ENCODE assay signal across 9 cellular contexts in genomic region chr5:119072496-119072895, GRCh38. TPM values are rescaled to one million over a fixed set of nuclear protein-coding genes. Genes with fewer than 3 reads are reported as not detected.
DNase-seq lines count a peak whose midpoint lies in the region; TF ChIP-seq lines count a peak whose summit lies in the region.
"Had no signal": no experiment of that assay in that cellular context is flagged by ENCODE, and none has a peak within 500 bp of the region (broad histone marks: within the 10 kb centered on the region; RNA-seq: fewer than 3 reads in every experiment).

No MANE protein-coding gene starts in this region.

- peak overlapping the region in 5 of 8 donors; percentile 82 to 99 (median 98) for H3K27ac ChIP-seq in spleen

- no peak for TF ChIP-seq POLR2A in spleen (IDR thresholded peaks at IDR 0.05)

- H3K27ac Mint-ChIP-seq in T-helper 2 cell treated with Interferon-gamma antibody and Interleukin-4, amounts not matched to agents 5 μg/mL and 100 μg/mL, for 36 hours: no peak overlapping the region
- H3K27ac Mint-ChIP-seq in CD14-positive monocyte: peak overlapping the region in 1 of 7 donors; percentile 32

- H3K27me3 ChIP-seq in spleen (replicated peaks in 1 of 7): no peaks in the 10 kb centered on the region

- DNase-seq in T-helper 2 cell treated with Interferon-gamma antibody and Interleukin-4, amounts not matched to agents 5 μg/mL and 100 μg/mL, for 36 hours (ENCODE audit: low spot score): no peak
- DNase-seq in T-helper 2 cell (no peak), spleen (no peak), NCI-H2196 treated with DMSO at 0.1 percent for 48 hours (lab: John Stamatoyannopoulos, UW; ENCODE audit: unreplicated experiment) (no peak), CD14-positive monocyte (ENCODE audit: low spot score) (no peak)
- no peak for DNase-seq in activated CD8-positive, alpha-beta memory T cell treated with anti-CD3 and anti-CD28 coated beads for 24 hours
- DNase-seq: aorta had no signal

- H3K27me3 Mint-ChIP-seq in T-helper 2 cell treated with Interferon-gamma antibody and Interleukin-4, amounts not matched to agents 5 μg/mL and 100 μg/mL, for 36 hours (ENCODE audit: low read depth): no peaks in the 10 kb centered on the region
- no peaks in the 10 kb centered on the region for H3K27me3 Mint-ChIP-seq in CD14-positive monocyte (ENCODE audit: low read depth in 3 of 3)

- no peaks in the 10 kb centered on the region for H3K9me3 ChIP-seq in spleen

- no peak for TF ChIP-seq CTCF in WI38 (IDR thresholded peaks at IDR 0.05; ENCODE audit: low read depth, low read length)
- no peak for TF ChIP-seq CTCF in spleen (IDR thresholded peaks at IDR 0.05 in 8 of 11, conservative IDR thresholded peaks at IDR 0.05 in 3 of 11)
- TF ChIP-seq CTCF in CD14-positive monocyte (IDR thresholded peaks at IDR 0.05): no peak

- WGBS in spleen, 5 donors: 77 to 87% (median 81%) methylated on average over 2 of the region's 2 CpGs

- no peaks in the 10 kb centered on the region for H3K36me3 ChIP-seq in spleen

- H3K4me1 ChIP-seq in spleen: peaks cover 38 to 71% (median 61%) of the 10 kb centered on the region in 6 donors

- H3K4me1 Mint-ChIP-seq in T-helper 2 cell treated with Interferon-gamma antibody and Interleukin-4, amounts not matched to agents 5 μg/mL and 100 μg/mL, for 36 hours (ENCODE audit: low read depth): peaks cover 32% of the 10 kb centered on the region
- peaks cover 43% of the 10 kb centered on the region for H3K4me1 Mint-ChIP-seq in CD14-positive monocyte

- H3K36me3 Mint-ChIP-seq in T-helper 2 cell treated with Interferon-gamma antibody and Interleukin-4, amounts not matched to agents 5 μg/mL and 100 μg/mL, for 36 hours (ENCODE audit: low read depth): peaks cover 9% of the 10 kb centered on the region
- H3K36me3 Mint-ChIP-seq in CD14-positive monocyte: no peaks in the 10 kb centered on the region

- H3K4me3 Mint-ChIP-seq in T-helper 2 cell treated with Interferon-gamma antibody and Interleukin-4, amounts not matched to agents 5 μg/mL and 100 μg/mL, for 36 hours: peak overlapping the region; percentile 65
- no peak overlapping the region for H3K4me3 Mint-ChIP-seq in CD14-positive monocyte

- no peaks in the 10 kb centered on the region for H3K9me3 Mint-ChIP-seq in T-helper 2 cell treated with Interferon-gamma antibody and Interleukin-4, amounts not matched to agents 5 μg/mL and 100 μg/mL, for 36 hours
- H3K9me3 Mint-ChIP-seq in CD14-positive monocyte: no peaks in the 10 kb centered on the region

- intact Hi-C loops in spleen (cut with DNase I; ENCODE audit: low total_unique reads) (no loop called here), CD14-positive monocyte (cut with micrococcal nuclease) (loop anchor here (5.0 to 10.0 kb wide), 4 partner anchors 35 to 192 kb away; partner anchors contain the start of gene DTWD2 (in 1 of the 2))

- H3K4me3 ChIP-seq in WI38 (ENCODE audit: low read depth, low read length) (peak overlapping the region; percentile 93; the same call in 1 of the 2 replicates), iPS-11a (ENCODE audit: low read depth, low read length) (peak overlapping the region; percentile 5), spleen (peak overlapping the region in 5 of 8 donors; percentile 0 to 88 (median 81))

RNA-seq across cellular contexts. Expression of gene DMXL1, which starts 1.6 kb away (rescaled TPM):
- total RNA-seq in spleen: 10 to 100 TPM; 64.3 to 89.9 (median 75.9) TPM
- polyA plus RNA-seq in spleen: 10 to 100 TPM; 19.3 to 27.3 (median 22.5) TPM
- 10 to 100 TPM; 15.5 to 19.5 TPM for polyA plus RNA-seq in CD14-positive monocyte

Comparison
In these comparisons a context has a peak if more than half of its experiments do, and no peak if none do; other contexts are left out.
1. H3K4me3 ChIP-seq: peak in every context shown above with its lines; median percentile 93 in WI38; 81 in spleen; 5 in iPS-11a.